Comparison of ENCODE assay signal across 30 cellular contexts in genomic region chrX:78619829-78620228, GRCh38. TPM values are rescaled to one million over a fixed set of nuclear protein-coding genes. Genes with fewer than 3 reads are reported as not detected.
DNase-seq lines count a peak whose midpoint lies in the region; ATAC-seq and TF ChIP-seq lines count a peak whose summit lies in the region.
"Had no signal": no experiment of that assay in that cellular context is flagged by ENCODE, and none has a peak within 500 bp of the region (broad histone marks: within the 10 kb centered on the region; RNA-seq: fewer than 3 reads in every experiment).

No MANE protein-coding gene starts in this region.

- H3K4me3 ChIP-seq in right atrium auricular region (no peak overlapping the region), choroid plexus epithelial cell (ENCODE audit: low read depth, low read length) (no peak overlapping the region)
- H3K4me3 ChIP-seq: adrenal gland, cardiac muscle cell, dorsolateral prefrontal cortex, lung, Peyer's patch, prostate gland, SJSA1, skin epidermis, upper lobe of right lung had no signal

- H3K9me3 ChIP-seq in right atrium auricular region, result no peaks in the 10 kb centered on the region
- H3K9me3 ChIP-seq: adrenal gland, Peyer's patch, prostate gland, SJSA1, upper lobe of right lung had no signal

- no peaks in the 10 kb centered on the region for H3K27me3 ChIP-seq in right atrium auricular region
- H3K27me3 ChIP-seq: cardiac muscle cell, foreskin keratinocyte, Peyer's patch, SJSA1, upper lobe of right lung had no signal

- no peaks in the 10 kb centered on the region for H3K36me3 ChIP-seq in right atrium auricular region
- H3K36me3 ChIP-seq: adrenal gland, cardiac muscle cell, Peyer's patch, prostate gland, SJSA1, upper lobe of right lung had no signal

- no peaks in the 10 kb centered on the region for H3K4me1 ChIP-seq in right atrium auricular region
- H3K4me1 ChIP-seq: adrenal gland, foreskin keratinocyte, Peyer's patch, prostate gland, SJSA1, upper lobe of right lung had no signal

- no peak for DNase-seq in Right ventricle myocardium superior
- DNase-seq in right atrium auricular region (ENCODE audit: low spot score), result no peak
- peak; percentile 55 for DNase-seq in choroid plexus epithelial cell (ENCODE audit: low read depth)
- peak; percentile 36 for DNase-seq in iris pigment epithelial cell (ENCODE audit: low read depth)
- peak; percentile 44 for DNase-seq in stromal cell of bone marrow (ENCODE audit: low read depth)
- DNase-seq in HPDE6-E6E7 (ENCODE audit: extremely low spot score), result no peak
- no peak for DNase-seq in NCI-H446 (lab: John Stamatoyannopoulos, UW)
- DNase-seq: 8988T; activated CD4-positive, alpha-beta T cell treated with anti-CD3 and anti-CD28 coated beads for 48 hours; activated naive CD4-positive, alpha-beta T cell treated with Interleukin-2 at 50 U/mL for 16 hours; activated T-cell treated with anti-CD3 and anti-CD28 coated beads, Interleukin-2, amount 50 U/mL, for 4 hours; adrenal gland; CD8-positive, alpha-beta memory T cell; dorsolateral prefrontal cortex; foreskin keratinocyte; GOT3; hippocampal formation; KG1; NCI-H1436 treated with DMSO at 0.1 percent for 48 hours; NCI-H510A; Peyer's patch; T-helper 2 cell; upper lobe of right lung had no signal

- peak; percentile 18 for ATAC-seq in Right ventricle myocardium superior (ENCODE audit: poor library complexity)
- ATAC-seq in HG03520 (IDR thresholded peaks at IDR 0.05; ENCODE audit: unreplicated experiment), result no peak
- ATAC-seq: activated T-cell treated with anti-CD3 and anti-CD28 coated beads, Interleukin-2, amount 50 U/mL, for 4 hours; foreskin keratinocyte; upper lobe of right lung had no signal

- intact Hi-C loops in Right ventricle myocardium superior (cut with DNase I), result no loop called here

- no peak overlapping the region for H3K27ac ChIP-seq in right atrium auricular region
- H3K27ac ChIP-seq: adrenal gland, cardiac muscle cell, dorsolateral prefrontal cortex, foreskin keratinocyte, Peyer's patch, prostate gland, SJSA1, skin epidermis, upper lobe of right lung had no signal

- no peak for TF ChIP-seq CTCF in right atrium auricular region (IDR thresholded peaks at IDR 0.05)
- no peak for TF ChIP-seq CTCF in choroid plexus epithelial cell (conservative IDR thresholded peaks at IDR 0.05; ENCODE audit: low read depth, low read length)

RNA-seq across cellular contexts. Expression of gene RTL3, which starts 39.3 kb away (rescaled TPM):
- total RNA-seq in Right ventricle myocardium superior (0.08 TPM), right atrium auricular region (under 1 TPM; 0.30 to 0.55 TPM)
- total RNA-seq: activated T-cell treated with anti-CD3 and anti-CD28 coated beads, Interleukin-2, amount 50 U/mL, for 4 hours; adrenal gland; B cell; cardiac muscle cell; CD8-positive, alpha-beta memory T cell; foreskin keratinocyte; upper lobe of right lung had no signal

Comparison
In these comparisons a context has a peak if more than half of its experiments do, and no peak if none do; other contexts are left out.
1. DNase-seq: peak in choroid plexus epithelial cell (single experiment), iris pigment epithelial cell (single experiment) and stromal cell of bone marrow (single experiment); none in Right ventricle myocardium superior (single experiment), right atrium auricular region (single experiment), HPDE6-E6E7 (single experiment) and NCI-H446 (0 of 2).